In the genomic region with DNA sequence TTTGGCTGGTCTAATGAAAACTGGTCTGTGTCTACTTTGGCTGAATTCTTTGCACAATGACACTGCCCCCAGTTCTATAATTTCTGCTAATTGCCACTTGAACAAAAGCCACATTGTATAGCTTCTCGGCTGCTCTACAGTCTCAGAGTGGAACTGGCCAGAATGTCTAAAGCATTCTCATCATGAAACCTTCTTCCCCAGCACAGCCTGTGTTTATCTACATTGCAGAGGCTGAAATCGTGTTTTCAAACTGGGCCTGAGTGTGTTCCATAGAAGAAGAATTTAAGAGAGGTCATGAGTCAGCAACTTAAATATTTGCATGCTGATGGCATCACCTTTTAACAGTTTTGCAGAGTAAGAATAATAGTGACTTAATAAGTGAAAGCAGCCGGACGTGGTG, we compare ENCODE assay signal across 1 cellular context.
A peak's percentile ranks its signal among the peaks of the same experiment; 100 is the strongest.
TF ChIP-seq lines count a peak whose summit lies in the region.

No MANE protein-coding gene starts in this region.

TF ChIP-seq in K562, 482 proteins besides CTCF, POLR2A, EP300 and RAD21 (continued from another document):
- TF ChIP-seq C11orf30 (IDR thresholded peaks at IDR 0.05; ENCODE audit: low read depth), result peak; percentile 42
